In genomic region chr11:114366331-114367243, GRCh38 we compare ENCODE assay signal across 1 cellular context.
TF ChIP-seq lines count a peak whose summit lies in the region.

No MANE protein-coding gene starts in this region.

TF ChIP-seq in HEK293, 187 proteins besides CTCF, POLR2A, EP300 and RAD21 (continued from another document):
- no peak for TF ChIP-seq INSM2 (tag by site-specific recombination; IDR thresholded peaks at IDR 0.05)
- no peak for TF ChIP-seq ZNF202 (tag by site-specific recombination; IDR thresholded peaks at IDR 0.05; ENCODE audit: borderline replicate concordance)
- TF ChIP-seq SCRT2 (tag by site-specific recombination; IDR thresholded peaks at IDR 0.05) = no peak
- TF ChIP-seq ZNF768 (tag by site-specific recombination; IDR thresholded peaks at IDR 0.05) = no peak
